Comparison of ENCODE assay signal across 15 cellular contexts in genomic region chr13:28652002-28652401, GRCh38.
"Had no signal": no experiment of that assay in that cellular context is flagged by ENCODE, and none has a peak within 500 bp of the region (broad histone marks: within the 10 kb centered on the region; RNA-seq: fewer than 3 reads in every experiment).

No MANE protein-coding gene starts in this region.

- H3K9me3 ChIP-seq: adrenal gland, esophagus muscularis mucosa, left lung, mucosa of descending colon, neutrophil, tibial nerve had no signal

- H3K36me3 ChIP-seq: adrenal gland, esophagus muscularis mucosa, left lung, neutrophil had no signal

- H3K4me3 Mint-ChIP-seq: activated CD8-positive, alpha-beta memory T cell treated with anti-CD3 and anti-CD28 coated beads, Interleukin-2, amount 10 ng/mL, durations not matched to agents 7 days and 5 days; naive thymus-derived CD8-positive, alpha-beta T cell; stimulated activated effector memory CD8-positive, alpha-beta T cell treated with anti-CD3 and anti-CD28 coated beads, Interleukin-12 subunit alpha, Interleukin-12 subunit beta, amount 100 ng/mL, for 72 hours had no signal

- H3K27ac Mint-ChIP-seq: activated CD8-positive, alpha-beta memory T cell treated with anti-CD3 and anti-CD28 coated beads, Interleukin-2, amount 10 ng/mL, durations not matched to agents 7 days and 5 days; stimulated activated effector memory CD8-positive, alpha-beta T cell treated with anti-CD3 and anti-CD28 coated beads, Interleukin-12 subunit alpha, Interleukin-12 subunit beta, amount 100 ng/mL, for 72 hours had no signal

- H3K36me3 Mint-ChIP-seq: stimulated activated effector memory CD8-positive, alpha-beta T cell treated with anti-CD3 and anti-CD28 coated beads, Interleukin-12 subunit alpha, Interleukin-12 subunit beta, amount 100 ng/mL, for 72 hours had no signal

- ATAC-seq: activated CD8-positive, alpha-beta memory T cell treated with anti-CD3 and anti-CD28 coated beads, Interleukin-2, amount 10 ng/mL, durations not matched to agents 7 days and 5 days; left lung; mucosa of descending colon; naive thymus-derived CD8-positive, alpha-beta T cell; stimulated activated effector memory CD8-positive, alpha-beta T cell treated with anti-CD3 and anti-CD28 coated beads, Interleukin-12 subunit alpha, Interleukin-12 subunit beta, amount 100 ng/mL, for 72 hours had no signal

- H3K27me3 ChIP-seq: adrenal gland, esophagus muscularis mucosa, hepatocyte, left lung, neutrophil, tibial nerve had no signal

- H3K9me3 Mint-ChIP-seq: naive thymus-derived CD8-positive, alpha-beta T cell; stimulated activated effector memory CD8-positive, alpha-beta T cell treated with anti-CD3 and anti-CD28 coated beads, Interleukin-12 subunit alpha, Interleukin-12 subunit beta, amount 100 ng/mL, for 72 hours had no signal

- H3K4me3 ChIP-seq: adrenal gland, esophagus muscularis mucosa, hepatocyte, left lung, mucosa of descending colon, tibial nerve had no signal

- H3K27ac ChIP-seq: adrenal gland, esophagus muscularis mucosa, hepatocyte, left lung, neutrophil, parathyroid adenoma, tibial nerve had no signal

- H3K4me1 ChIP-seq: parathyroid adenoma had no signal

- H3K27me3 Mint-ChIP-seq: activated CD8-positive, alpha-beta memory T cell treated with anti-CD3 and anti-CD28 coated beads, Interleukin-2, amount 10 ng/mL, durations not matched to agents 7 days and 5 days; naive thymus-derived CD8-positive, alpha-beta T cell had no signal

- DNase-seq: activated CD4-positive, CD25-positive, alpha-beta regulatory T cell; activated CD8-positive, alpha-beta memory T cell treated with anti-CD3 and anti-CD28 coated beads, Interleukin-2, amount 10 ng/mL, durations not matched to agents 7 days and 5 days; activated gamma-delta T cell treated with Interleukin-2 at 50 U/mL for 16 hours; activated T-cell treated with anti-CD3 and anti-CD28 coated beads, Interleukin-2, amount 50 U/mL, for 1 hour; adrenal gland; left lung; mucosa of descending colon; naive thymus-derived CD8-positive, alpha-beta T cell; substantia nigra had no signal
